In the genomic region with DNA sequence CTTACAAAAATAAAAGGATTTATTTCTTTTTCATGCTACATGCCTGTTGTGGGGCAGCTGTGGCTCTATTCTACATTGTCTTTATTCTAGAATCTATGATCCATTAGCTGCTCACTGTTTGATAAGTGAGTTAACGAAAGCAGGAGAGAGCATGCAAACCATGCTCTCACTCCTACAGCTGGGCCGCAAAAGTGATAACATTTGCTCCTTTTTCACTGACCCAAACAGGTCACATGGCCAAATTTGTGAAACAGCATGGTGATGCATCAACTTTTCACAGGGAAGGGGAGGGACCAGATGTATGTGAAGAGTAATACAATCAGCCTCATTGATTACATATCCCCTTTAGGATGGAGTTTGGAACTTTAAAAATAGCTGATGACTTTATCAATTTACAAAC, we compare ENCODE assay signal across 25 cellular contexts.
DNase-seq lines count a peak whose midpoint lies in the region; ATAC-seq and TF ChIP-seq lines count a peak whose summit lies in the region.
"Had no signal": no experiment of that assay in that cellular context is flagged by ENCODE, and none has a peak within 500 bp of the region (broad histone marks: within the 10 kb centered on the region; RNA-seq: fewer than 3 reads in every experiment).

No MANE protein-coding gene starts in this region.

- peaks cover 2% of the 10 kb centered on the region; the same call in 1 of the 2 replicates for H3K27me3 Mint-ChIP-seq in WTC11 (ENCODE audit: low read depth)
- H3K27me3 Mint-ChIP-seq: IgD-negative memory B cell had no signal

- no peak overlapping the region for H3K27ac Mint-ChIP-seq in WTC11
- H3K27ac Mint-ChIP-seq: activated T-helper 1 cell treated with anti-CD3 and anti-CD28 coated beads, Interleukin-12 subunit alpha, Interleukin-12 subunit beta, Interleukin-2, Interleukin-4 antibody, amounts not matched to agents 30 ng/mL and 10 ng/mL and 1 ng/mL, durations not matched to agents 14 hours and 24 hours and 36 hours; CD8-positive, alpha-beta T cell; IgD-negative memory B cell had no signal

- no peaks in the 10 kb centered on the region for H3K36me3 Mint-ChIP-seq in WTC11
- H3K36me3 Mint-ChIP-seq: CD8-positive, alpha-beta T cell; IgD-negative memory B cell had no signal

- TF ChIP-seq CTCF in WTC11 (IDR thresholded peaks at IDR 0.05) = no peak

- H3K9me3 Mint-ChIP-seq in WTC11 = peaks cover 5% of the 10 kb centered on the region

- POLR2A ChIA-PET in WTC11 (lab: Charles Lee) = no interaction called here

- peak; percentile 21 for DNase-seq in NCI-H748 (lab: John Stamatoyannopoulos, UW; ENCODE audit: unreplicated experiment)
- DNase-seq in NCI-H748 treated with DMSO at 0.1 percent for 48 hours (lab: John Stamatoyannopoulos, UW) = no peak
- DNase-seq in NCI-H69 (lab: John Stamatoyannopoulos, UW) = peak; percentile 13
- DNase-seq in WTC11 (ENCODE audit: low spot score) = no peak
- DNase-seq in activated CD4-positive, CD25-positive, alpha-beta regulatory T cell treated with anti-CD3 and anti-CD28 coated beads, Interleukin-2, amount 50 U/mL, for 72 hours = no peak
- DNase-seq in NCI-H1092 (lab: John Stamatoyannopoulos, UW) = no peak
- DNase-seq: activated CD4-positive, alpha-beta T cell treated with anti-CD3 and anti-CD28 coated beads, Interleukin-2, amount 50 U/mL, for 48 hours; activated CD8-positive, alpha-beta memory T cell treated with anti-CD3 and anti-CD28 coated beads, Interleukin-2, amount 50 U/mL, for 4 hours; activated naive CD4-positive, alpha-beta T cell treated with anti-CD3 and anti-CD28 coated beads, Interleukin-2, amount 50 U/mL, for 16 hours; amygdala; CD8-positive, alpha-beta T cell; effector CD4-positive, alpha-beta T cell; GDM1; glutamatergic neuron; left lung; NCI-H1048; NCI-H1694 treated with DMSO at 0.1 percent for 48 hours; psoas muscle; stimulated activated CD4-positive, alpha-beta T cell treated with anti-CD3 and anti-CD28 coated beads, Interleukin-15, amount 100 ng/mL, for 24 hours; stimulated activated naive CD4-positive, alpha-beta T cell had no signal

- CTCF ChIA-PET in WTC11 (lab: Charles Lee) = interaction anchor here (1.4 to 1.5 kb wide), 2 partner anchors 63 to 178 kb away, joined by 3 to 4 read pairs; no protein-coding TSS in a partner anchor

- ATAC-seq in WTC11 (no peak), HG02588 (IDR thresholded peaks at IDR 0.05; ENCODE audit: unreplicated experiment) (no peak), GM19452 (IDR thresholded peaks at IDR 0.05; ENCODE audit: unreplicated experiment) (no peak)
- ATAC-seq: CD8-positive, alpha-beta T cell; Panc1; psoas muscle had no signal

- H3K4me1 Mint-ChIP-seq in WTC11 = peaks cover 32% of the 10 kb centered on the region

- no peak overlapping the region for H3K4me3 Mint-ChIP-seq in WTC11
- H3K4me3 Mint-ChIP-seq: activated T-helper 1 cell treated with anti-CD3 and anti-CD28 coated beads, Interleukin-12 subunit alpha, Interleukin-12 subunit beta, Interleukin-2, Interleukin-4 antibody, amounts not matched to agents 30 ng/mL and 10 ng/mL and 1 ng/mL, durations not matched to agents 14 hours and 24 hours and 36 hours; CD8-positive, alpha-beta T cell; IgD-negative memory B cell had no signal

TF ChIP-seq in WTC11, 78 proteins besides CTCF, POLR2A, EP300 and RAD21:
- TF ChIP-seq, protein P1, sequence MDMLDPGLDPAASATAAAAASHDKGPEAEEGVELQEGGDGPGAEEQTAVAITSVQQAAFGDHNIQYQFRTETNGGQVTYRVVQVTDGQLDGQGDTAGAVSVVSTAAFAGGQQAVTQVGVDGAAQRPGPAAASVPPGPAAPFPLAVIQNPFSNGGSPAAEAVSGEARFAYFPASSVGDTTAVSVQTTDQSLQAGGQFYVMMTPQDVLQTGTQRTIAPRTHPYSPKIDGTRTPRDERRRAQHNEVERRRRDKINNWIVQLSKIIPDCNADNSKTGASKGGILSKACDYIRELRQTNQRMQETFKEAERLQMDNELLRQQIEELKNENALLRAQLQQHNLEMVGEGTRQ (CRISPR knock-in tag; IDR thresholded peaks at IDR 0.05) = peak; percentile 60
- TF ChIP-seq, protein P2, sequence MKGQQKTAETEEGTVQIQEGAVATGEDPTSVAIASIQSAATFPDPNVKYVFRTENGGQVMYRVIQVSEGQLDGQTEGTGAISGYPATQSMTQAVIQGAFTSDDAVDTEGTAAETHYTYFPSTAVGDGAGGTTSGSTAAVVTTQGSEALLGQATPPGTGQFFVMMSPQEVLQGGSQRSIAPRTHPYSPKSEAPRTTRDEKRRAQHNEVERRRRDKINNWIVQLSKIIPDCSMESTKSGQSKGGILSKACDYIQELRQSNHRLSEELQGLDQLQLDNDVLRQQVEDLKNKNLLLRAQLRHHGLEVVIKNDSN (CRISPR knock-in tag; IDR thresholded peaks at IDR 0.05) = no peak

Comparison
In these comparisons a context has a peak if more than half of its experiments do, and no peak if none do; other contexts are left out.
1. DNase-seq: peak in NCI-H748 (single experiment) and NCI-H69 (single experiment); none in NCI-H748 treated with DMSO at 0.1 percent for 48 hours (single experiment), WTC11 (single experiment), activated CD4-positive, CD25-positive, alpha-beta regulatory T cell treated with anti-CD3 and anti-CD28 coated beads, Interleukin-2, amount 50 U/mL, for 72 hours (single experiment) and NCI-H1092 (single experiment).